ENCODE assay signal across 18 cellular contexts in genomic region chr3:96266395-96267187, GRCh38.
DNase-seq lines count a peak whose midpoint lies in the region; ATAC-seq, FAIRE-seq and TF ChIP-seq lines count a peak whose summit lies in the region.
"Had no signal": no experiment of that assay in that cellular context is flagged by ENCODE, and none has a peak within 500 bp of the region (broad histone marks: within the 10 kb centered on the region; RNA-seq: fewer than 3 reads in every experiment).

No MANE protein-coding gene starts in this region.

- intact Hi-C loops in left ventricle myocardium inferior (cut with micrococcal nuclease) = no loop called here

- H3K27me3 ChIP-seq in bronchial epithelial cell (ENCODE audit: control insufficient read depth, insufficient read depth, low read length) (no peaks in the 10 kb centered on the region), left ventricle myocardium inferior (ENCODE audit: low read depth) (no peaks in the 10 kb centered on the region), small intestine (ENCODE audit: control insufficient read depth in 2 of 2, insufficient read depth in 2 of 2, low read length in 2 of 2) (no peaks in the 10 kb centered on the region)

- no peak for TF ChIP-seq CTCF in bronchial epithelial cell (IDR thresholded peaks at IDR 0.05; ENCODE audit: insufficient read depth, low read length, severe bottlenecking)
- no peak for TF ChIP-seq CTCF in left ventricle myocardium inferior (IDR thresholded peaks at IDR 0.05; ENCODE audit: borderline replicate concordance)

- DNase-seq in M059J (ENCODE audit: low read depth) = peak; percentile 35
- peak; percentile 72 for DNase-seq in bronchial epithelial cell (ENCODE audit: low read depth)
- no peak for DNase-seq in left ventricle myocardium inferior
- DNase-seq in small intestine = peak; percentile 90
- no peak for DNase-seq in activated CD8-positive, alpha-beta memory T cell treated with anti-CD3 and anti-CD28 coated beads, Interleukin-2, amount 50 U/mL, for 4 hours
- DNase-seq: activated CD8-positive, alpha-beta T cell treated with anti-CD3 and anti-CD28 coated beads, Interleukin-2, amount 10 ng/mL, durations not matched to agents 7 days and 5 days; amygdala; NCI-H1048; NCI-H2107; NCI-H774; nephron progenitor cell; RPMI8226; stimulated activated CD4-positive, alpha-beta T cell treated with anti-CD3 and anti-CD28 coated beads, Interleukin-4, amount 100 ng/mL, for 24 hours; T-helper 1 cell had no signal

- ATAC-seq in GM18868 (IDR thresholded peaks at IDR 0.05; ENCODE audit: unreplicated experiment) (no peak), HG03469 (IDR thresholded peaks at IDR 0.05; ENCODE audit: unreplicated experiment) (no peak)
- ATAC-seq: activated CD8-positive, alpha-beta T cell treated with anti-CD3 and anti-CD28 coated beads, Interleukin-2, amount 10 ng/mL, durations not matched to agents 7 days and 5 days; activated T-helper 17 cell treated with anti-CD3 and anti-CD28 coated beads, Interleukin-2, amount 50 U/mL, for 72 hours; sciatic nerve had no signal

- 16 to 54% (median 25%) methylated on average over 3 of the region's 3 CpGs for WGBS in small intestine, 3 donors

- peaks cover 4% of the 10 kb centered on the region for H3K9me3 ChIP-seq in left ventricle myocardium inferior (replicated peaks)
- no peaks in the 10 kb centered on the region for H3K9me3 ChIP-seq in small intestine (ENCODE audit: control insufficient read depth, low read depth)

- H3K27ac ChIP-seq in left ventricle myocardium inferior (replicated peaks) (peak overlapping the region; percentile 31), small intestine (ENCODE audit: low read depth in 1 of 2, low read length in 1 of 2) (no peak overlapping the region)

- H3K4me3 ChIP-seq in bronchial epithelial cell (ENCODE audit: low read depth, low read length) (no peak overlapping the region), left ventricle myocardium inferior (no peak overlapping the region), small intestine (ENCODE audit: low read depth in 1 of 2, low read length in 2 of 2) (no peak overlapping the region)

- no peak for FAIRE-seq in bronchial epithelial cell (lab: Jason Lieb, UNC)
- peak; percentile 82 for FAIRE-seq in small intestine (lab: Jason Lieb, UNC)

- H3K4me1 ChIP-seq in left ventricle myocardium inferior (peaks cover 32% of the 10 kb centered on the region), small intestine (ENCODE audit: control insufficient read depth in 2 of 2, insufficient read depth in 1 of 2, low read depth in 1 of 2, low read length in 1 of 2) (no peaks in the 10 kb centered on the region)

- H3K36me3 ChIP-seq in bronchial epithelial cell (ENCODE audit: control insufficient read depth, insufficient read depth, low read length) (no peaks in the 10 kb centered on the region), left ventricle myocardium inferior (no peaks in the 10 kb centered on the region), small intestine (ENCODE audit: control insufficient read depth in 2 of 2, insufficient read depth in 2 of 2, low read length in 2 of 2) (no peaks in the 10 kb centered on the region)

Comparison
In these comparisons a context has a peak if more than half of its experiments do, and no peak if none do; other contexts are left out.
1. DNase-seq: peak in M059J (single experiment), bronchial epithelial cell (single experiment) and small intestine (single experiment); none in left ventricle myocardium inferior (single experiment) and activated CD8-positive, alpha-beta memory T cell treated with anti-CD3 and anti-CD28 coated beads, Interleukin-2, amount 50 U/mL, for 4 hours (single experiment).